Comparison of ENCODE assay signal across 22 cellular contexts in the genomic region with DNA sequence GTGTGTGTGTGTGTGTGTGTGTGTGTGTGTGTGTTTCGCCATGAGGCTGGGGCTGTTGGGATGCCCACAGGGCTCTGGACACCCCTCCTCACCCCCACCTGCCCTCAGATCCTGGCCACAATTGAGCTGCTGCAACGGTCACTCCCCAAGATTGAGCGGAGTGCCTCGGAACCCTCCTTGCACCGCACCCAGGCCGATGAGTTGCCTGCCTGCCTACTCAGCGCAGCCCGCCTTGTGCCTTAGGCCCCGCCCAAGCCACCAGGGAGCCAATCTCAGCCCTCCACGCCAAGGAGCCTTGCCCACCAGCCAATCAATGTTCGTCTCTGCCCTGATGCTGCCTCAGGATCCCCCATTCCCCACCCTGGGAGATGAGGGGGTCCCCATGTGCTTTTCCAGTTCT. TPM values are rescaled to one million over a fixed set of nuclear protein-coding genes. Genes with fewer than 3 reads are reported as not detected.
DNase-seq lines count a peak whose midpoint lies in the region; ATAC-seq, FAIRE-seq and TF ChIP-seq lines count a peak whose summit lies in the region.
"Had no signal": no experiment of that assay in that cellular context is flagged by ENCODE, and none has a peak within 500 bp of the region (broad histone marks: within the 10 kb centered on the region; RNA-seq: fewer than 3 reads in every experiment).

No MANE protein-coding gene starts in this region.

- DNase-seq in mammary epithelial cell (no peak), MCF 10A (ENCODE audit: unreplicated experiment) (no peak), K562 (ENCODE audit: extremely low read depth in 1 of 4, low spot score in 3 of 4) (no peak), nephron progenitor cell (no peak), glomerular visceral epithelial cell (ENCODE audit: extremely low spot score) (no peak), SIG-M5 (lab: John Stamatoyannopoulos, UW) (no peak)
- no peak for DNase-seq in activated CD4-positive, alpha-beta T cell treated with anti-CD3 and anti-CD28 coated beads, Interleukin-2, amount 10 ng/mL, durations not matched to agents 24 days and 14 days
- DNase-seq: C1 segment of cervical spinal cord; CD8-positive, alpha-beta T cell; MM.1S; NCI-H1092; NCI-H1436; NCI-H187 treated with DMSO at 0.1 percent for 48 hours; NCI-H2107; NCI-H748 treated with DMSO at 0.1 percent for 48 hours; Peyer's patch had no signal

- H3K27me3 Mint-ChIP-seq in MCF 10A (ENCODE audit: insufficient read depth, unreplicated experiment) (no peaks in the 10 kb centered on the region), nephron progenitor cell (ENCODE audit: low read depth, poor library complexity) (no peaks in the 10 kb centered on the region)
- H3K27me3 Mint-ChIP-seq in activated CD4-positive, alpha-beta T cell treated with anti-CD3 and anti-CD28 coated beads, Interleukin-2, amount 10 ng/mL, durations not matched to agents 24 days and 14 days, result no peaks in the 10 kb centered on the region

- BruUV-seq in mammary epithelial cell (replicated peaks; lab: Mats Ljungman, UMichigan) (TSS peak; percentile 51), MCF 10A (replicated peaks; lab: Mats Ljungman, UMichigan) (no TSS peak), K562 (replicated peaks; lab: Mats Ljungman, UMichigan) (no TSS peak)

- FAIRE-seq in K562 (lab: Jason Lieb, UNC), result no peak
- FAIRE-seq: G401.6, H54 had no signal

- dilution Hi-C loops in mammary epithelial cell (cut with HindIII; ENCODE audit: low sequenced_read_pairs), result no loop called here

- H3K9ac ChIP-seq in mammary epithelial cell (ENCODE audit: insufficient read depth, low read length) (no peak overlapping the region), K562 (ENCODE audit: insufficient read depth in 1 of 2, low read depth in 2 of 2, low read length in 2 of 2) (no peak overlapping the region)

- peak; percentile 37; the same call in 2 of the 3 replicates for ATAC-seq in K562
- ATAC-seq in GM18868 (IDR thresholded peaks at IDR 0.05; ENCODE audit: unreplicated experiment), result no peak

- H3K9me1 ChIP-seq in K562 (ENCODE audit: control insufficient read depth, insufficient read depth, low read length), result no peaks in the 10 kb centered on the region

- intact Hi-C loops in mammary epithelial cell (cut with micrococcal nuclease) (no loop called here), MCF 10A (cut with micrococcal nuclease) (no loop called here), K562 (cut with micrococcal nuclease) (no loop called here)
- intact Hi-C loops in activated CD4-positive, alpha-beta T cell treated with anti-CD3 and anti-CD28 coated beads, Interleukin-2, amount 10 ng/mL, durations not matched to agents 24 days and 14 days (cut with micrococcal nuclease), result no loop called here

- H3K4me1 ChIP-seq in mammary epithelial cell (ENCODE audit: insufficient read depth, low read length) (peaks cover 11% of the 10 kb centered on the region), K562 (replicated peaks in 1 of 2; ENCODE audit: control insufficient read depth in 2 of 2, insufficient read depth in 2 of 2, low read length in 2 of 2) (peaks cover 0 to 41% of the 10 kb centered on the region in 2 experiments; a peak in 3 of 5 replicates)
- H3K4me1 ChIP-seq: Peyer's patch had no signal

- no peak for TF ChIP-seq RAD21 in K562 (CRISPR knock-in tag; conservative IDR thresholded peaks at IDR 0.05 in 1 of 2, IDR thresholded peaks at IDR 0.05 in 1 of 2)

- no peak for TF ChIP-seq EP300 in K562 (IDR thresholded peaks at IDR 0.05; ENCODE audit: low read length)

- H3K4me3 ChIP-seq in mammary epithelial cell (replicated peaks in 1 of 3; ENCODE audit: insufficient read depth in 1 of 3, low read depth in 2 of 3, low read length in 3 of 3) (no peak overlapping the region), K562 (no peak overlapping the region)
- H3K4me3 ChIP-seq: Peyer's patch had no signal

- POLR2A ChIA-PET in MCF 10A (lab: Yijun Ruan, JAX), result no interaction called here
- POLR2A ChIA-PET in K562 (lab: Yijun Ruan, JAX), result interaction anchor here (1.3 kb wide), 1 partner anchor 11 kb away, joined by 4 read pairs; no protein-coding TSS in a partner anchor

- no peak for TF ChIP-seq POLR2A in K562 (conservative IDR thresholded peaks at IDR 0.05)

- peaks cover 6% of the 10 kb centered on the region for H3K9me3 Mint-ChIP-seq in MCF 10A (ENCODE audit: unreplicated experiment)
- peaks cover 69% of the 10 kb centered on the region for H3K9me3 Mint-ChIP-seq in nephron progenitor cell
- no peaks in the 10 kb centered on the region for H3K9me3 Mint-ChIP-seq in activated CD4-positive, alpha-beta T cell treated with anti-CD3 and anti-CD28 coated beads, Interleukin-2, amount 10 ng/mL, durations not matched to agents 24 days and 14 days
- H3K9me3 Mint-ChIP-seq: CD8-positive, alpha-beta T cell had no signal

- H3K36me3 ChIP-seq in mammary epithelial cell (ENCODE audit: insufficient read depth, low read length) (no peaks in the 10 kb centered on the region), K562 (ENCODE audit: control insufficient read depth, insufficient read depth, low read length) (peaks cover 59% of the 10 kb centered on the region; the same call in 2 of the 3 replicates)

- 74% methylated on average over 8 of the region's 11 CpGs for WGBS in mammary epithelial cell (ENCODE audit: low coverage, missing lambda C conversion rate)
- 92% methylated on average over 6 of the region's 11 CpGs for WGBS in K562 (ENCODE audit: insufficient coverage, low coverage, missing lambda C conversion rate)

- H4K20me1 ChIP-seq in mammary epithelial cell (ENCODE audit: insufficient read depth, low read length) (no peaks in the 10 kb centered on the region), K562 (replicated peaks; ENCODE audit: control insufficient read depth, insufficient read depth, low read length) (no peaks in the 10 kb centered on the region)

- H3K4me1 Mint-ChIP-seq in MCF 10A (ENCODE audit: insufficient read depth, unreplicated experiment) (peaks cover 7% of the 10 kb centered on the region), nephron progenitor cell (peaks cover 30% of the 10 kb centered on the region)
- peaks cover 5% of the 10 kb centered on the region for H3K4me1 Mint-ChIP-seq in activated CD4-positive, alpha-beta T cell treated with anti-CD3 and anti-CD28 coated beads, Interleukin-2, amount 10 ng/mL, durations not matched to agents 24 days and 14 days

- H3K4me2 ChIP-seq in mammary epithelial cell (ENCODE audit: insufficient read depth, low read depth, low read length) (no peak overlapping the region), K562 (ENCODE audit: insufficient read depth, low read length) (no peak overlapping the region)

- in situ Hi-C loops in mammary epithelial cell (cut with MboI; ENCODE audit: low sequenced_read_pairs in 2 of 2) (no loop called here), K562 (cut with MboI) (no loop called here)

- no peak overlapping the region for H3K27ac Mint-ChIP-seq in MCF 10A (ENCODE audit: low read depth, unreplicated experiment)
- H3K27ac Mint-ChIP-seq in nephron progenitor cell, result peak overlapping the region; percentile 85
- H3K27ac Mint-ChIP-seq in activated CD4-positive, alpha-beta T cell treated with anti-CD3 and anti-CD28 coated beads, Interleukin-2, amount 10 ng/mL, durations not matched to agents 24 days and 14 days, result no peak overlapping the region
- H3K27ac Mint-ChIP-seq: CD8-positive, alpha-beta T cell had no signal

- no peak overlapping the region for H2AFZ ChIP-seq in mammary epithelial cell (ENCODE audit: low read depth, low read length)
- H2AFZ ChIP-seq in K562 (ENCODE audit: low read depth, low read length), result no peak overlapping the region

- TF ChIP-seq CTCF in mammary epithelial cell (conservative IDR thresholded peaks at IDR 0.05 in 1 of 2, IDR thresholded peaks at IDR 0.05 in 1 of 2; ENCODE audit: extremely low read depth in 1 of 2, insufficient read depth in 1 of 2, low read depth in 1 of 2, low read length in 2 of 2) (no peak), MCF 10A (IDR thresholded peaks at IDR 0.05; ENCODE audit: unreplicated experiment) (no peak), K562 (IDR thresholded peaks at IDR 0.05 in 2 of 3, conservative IDR thresholded peaks at IDR 0.05 in 1 of 3; ENCODE audit: insufficient read depth in 2 of 3, low read depth in 1 of 3, low read length in 3 of 3) (no peak), nephron progenitor cell (IDR thresholded peaks at IDR 0.05) (no peak)

- CTCF ChIA-PET in mammary epithelial cell (lab: Charles Lee; ENCODE audit: low non-redundant PET), result no interaction called here
- CTCF ChIA-PET in MCF 10A (lab: Yijun Ruan, JAX), result interaction anchor here (1.2 kb wide), 1 partner anchor 30 kb away, joined by 4 read pairs; no protein-coding TSS in a partner anchor
- CTCF ChIA-PET in K562 (lab: Yijun Ruan, JAX; ENCODE audit: low intra/inter-chr PET ratio), result no interaction called here

- H3K36me3 Mint-ChIP-seq in MCF 10A (ENCODE audit: insufficient read depth, unreplicated experiment), result peaks cover 44% of the 10 kb centered on the region
- H3K36me3 Mint-ChIP-seq in nephron progenitor cell (ENCODE audit: low read depth), result peaks cover 46% of the 10 kb centered on the region
- peaks cover 41% of the 10 kb centered on the region for H3K36me3 Mint-ChIP-seq in activated CD4-positive, alpha-beta T cell treated with anti-CD3 and anti-CD28 coated beads, Interleukin-2, amount 10 ng/mL, durations not matched to agents 24 days and 14 days (ENCODE audit: low read depth)

- no peaks in the 10 kb centered on the region for H3K27me3 ChIP-seq in mammary epithelial cell (ENCODE audit: insufficient read depth, low read length)
- no peaks in the 10 kb centered on the region for H3K27me3 ChIP-seq in K562 (ENCODE audit: control insufficient read depth in 2 of 2, insufficient read depth in 2 of 2, low read length in 2 of 2)
- H3K27me3 ChIP-seq: Peyer's patch had no signal

- H3K9me3 ChIP-seq in mammary epithelial cell (replicated peaks; ENCODE audit: insufficient read depth, low read length) (no peaks in the 10 kb centered on the region), K562 (replicated peaks; ENCODE audit: control insufficient read depth, insufficient read depth, low read depth, low read length) (no peaks in the 10 kb centered on the region)
- H3K9me3 ChIP-seq: Peyer's patch had no signal

- H3K4me3 Mint-ChIP-seq in MCF 10A (ENCODE audit: unreplicated experiment) (no peak overlapping the region), nephron progenitor cell (no peak overlapping the region)
- no peak overlapping the region for H3K4me3 Mint-ChIP-seq in activated CD4-positive, alpha-beta T cell treated with anti-CD3 and anti-CD28 coated beads, Interleukin-2, amount 10 ng/mL, durations not matched to agents 24 days and 14 days
- H3K4me3 Mint-ChIP-seq: CD8-positive, alpha-beta T cell had no signal

- H3K79me2 ChIP-seq in mammary epithelial cell (ENCODE audit: insufficient read depth, low read length) (no peaks in the 10 kb centered on the region), K562 (ENCODE audit: control insufficient read depth, insufficient read depth, low read length) (no peaks in the 10 kb centered on the region)

- H3K27ac ChIP-seq in mammary epithelial cell (ENCODE audit: insufficient read depth, low read depth, low read length), result no peak overlapping the region
- no peak overlapping the region for H3K27ac ChIP-seq in K562 (ENCODE audit: extremely low read depth, low read depth, low read length)
- H3K27ac ChIP-seq: 22Rv1, Peyer's patch had no signal

RNA-seq across cellular contexts. Expression of gene ARAF, which starts 10.2 kb away (rescaled TPM):
- 10 to 100 TPM; 15.8 to 48.6 TPM for total RNA-seq in mammary epithelial cell
- 36.9 TPM for polyA plus RNA-seq in mammary epithelial cell
- polyA minus RNA-seq in mammary epithelial cell, result 35.6 TPM
- 53.2 and 63.5 TPM in 2 replicates for total RNA-seq in MCF 10A (2022)
- total RNA-seq in K562 (2011; cell fraction: chromatin; rRNA removed; ENCODE audit: low replicate concordance), result 73.6 and 169 TPM in 2 replicates
- total RNA-seq in K562 (2011; cell fraction: nucleolus; rRNA removed), result 112 and 121 TPM in 2 replicates
- 88.2 and 117 TPM in 2 replicates for total RNA-seq in K562 (2011; cell fraction: nucleoplasm; rRNA removed)
- total RNA-seq in K562 (2014; rRNA removed), result 22.2 and 24.5 TPM in 2 replicates
- total RNA-seq in K562 (2014; rRNA removed; fragmentation: Illumina TruSeq; extraction: Trizol), result 21.4 and 22.1 TPM in 2 replicates
- total RNA-seq in K562 (2015; rRNA removed; fragmentation: Illumina TruSeq; extraction: Trizol), result 26.1 and 29.4 TPM in 2 replicates
- total RNA-seq in K562 (2021), result 67.7 and 70.0 TPM in 2 replicates
- polyA plus RNA-seq in K562 (2011; rRNA removed), result 43.0 and 57.6 TPM in 2 replicates
- 38.6 and 60.5 TPM in 2 replicates for polyA plus RNA-seq in K562 (2011; cell fraction: cytosol; rRNA removed)
- polyA plus RNA-seq in K562 (2011; cell fraction: nucleus; rRNA removed), result 132 and 195 TPM in 2 replicates
- polyA plus RNA-seq in K562 (2012), result 46.8 and 58.0 TPM in 2 replicates
- 48.1 and 60.1 TPM in 2 replicates for polyA plus RNA-seq in K562 (2014; fragmentation: Illumina TruSeq; extraction: Trizol)
- 1 to 10 TPM; 5.5 to 8.8 TPM for polyA plus RNA-seq in K562 (2014; fragmentation: Nextera tagmentation; extraction: Ambion mirVana)
- polyA plus RNA-seq in K562 (2014; rRNA removed), result 38.6 and 42.0 TPM in 2 replicates
- 50.5 and 58.7 TPM in 2 replicates for polyA minus RNA-seq in K562 (2011; rRNA and poly(A)+ RNA removed)
- 33.5 and 38.0 TPM in 2 replicates for polyA minus RNA-seq in K562 (2011; cell fraction: cytosol; rRNA and poly(A)+ RNA removed)
- 54.1 and 55.8 TPM in 2 replicates for polyA minus RNA-seq in K562 (2011; cell fraction: nucleus; rRNA and poly(A)+ RNA removed)
- total RNA-seq in activated CD4-positive, alpha-beta T cell treated with anti-CD3 and anti-CD28 coated beads, Interleukin-2, amount 10 ng/mL, durations not matched to agents 24 days and 14 days, result 77.3 and 78.9 TPM in 2 replicates

RNA-seq across cellular contexts. Expression of gene TIMP1, which starts 11.0 kb away (rescaled TPM):
- total RNA-seq in mammary epithelial cell, result 100 to 1,000 TPM; 170 to 219 TPM
- 582 TPM for polyA plus RNA-seq in mammary epithelial cell
- 755 TPM for polyA minus RNA-seq in mammary epithelial cell
- 647 and 720 TPM in 2 replicates for total RNA-seq in MCF 10A (2022)
- total RNA-seq in K562 (2011; cell fraction: chromatin; rRNA removed; ENCODE audit: low replicate concordance), result 280 and 965 TPM in 2 replicates
- total RNA-seq in K562 (2011; cell fraction: nucleolus; rRNA removed), result 1,302 and 2,067 TPM in 2 replicates
- 1,014 and 1,106 TPM in 2 replicates for total RNA-seq in K562 (2011; cell fraction: nucleoplasm; rRNA removed)
- total RNA-seq in K562 (2014; rRNA removed), result 203 and 272 TPM in 2 replicates
- 107 and 115 TPM in 2 replicates for total RNA-seq in K562 (2014; rRNA removed; fragmentation: Illumina TruSeq; extraction: Trizol)
- total RNA-seq in K562 (2015; rRNA removed; fragmentation: Illumina TruSeq; extraction: Trizol), result 187 and 190 TPM in 2 replicates
- 264 and 292 TPM in 2 replicates for total RNA-seq in K562 (2021)
- polyA plus RNA-seq in K562 (2011; rRNA removed), result 436 and 513 TPM in 2 replicates
- 819 and 2,428 TPM in 2 replicates for polyA plus RNA-seq in K562 (2011; cell fraction: cytosol; rRNA removed)
- 230 and 506 TPM in 2 replicates for polyA plus RNA-seq in K562 (2011; cell fraction: nucleus; rRNA removed)
- polyA plus RNA-seq in K562 (2012), result 447 and 511 TPM in 2 replicates
- 273 and 317 TPM in 2 replicates for polyA plus RNA-seq in K562 (2014; fragmentation: Illumina TruSeq; extraction: Trizol)
- 100 to 1,000 TPM; 530 to 699 TPM for polyA plus RNA-seq in K562 (2014; fragmentation: Nextera tagmentation; extraction: Ambion mirVana)
- 167 and 174 TPM in 2 replicates for polyA plus RNA-seq in K562 (2014; rRNA removed)
- polyA minus RNA-seq in K562 (2011; rRNA and poly(A)+ RNA removed), result 359 and 800 TPM in 2 replicates
- polyA minus RNA-seq in K562 (2011; cell fraction: cytosol; rRNA and poly(A)+ RNA removed), result 495 and 903 TPM in 2 replicates
- 104 and 113 TPM in 2 replicates for polyA minus RNA-seq in K562 (2011; cell fraction: nucleus; rRNA and poly(A)+ RNA removed)
- total RNA-seq in activated CD4-positive, alpha-beta T cell treated with anti-CD3 and anti-CD28 coated beads, Interleukin-2, amount 10 ng/mL, durations not matched to agents 24 days and 14 days, result 65.2 and 65.6 TPM in 2 replicates

RNA-seq across cellular contexts. Expression of gene SYN1, which starts 48.4 kb away (rescaled TPM):
- total RNA-seq in mammary epithelial cell (under 1 TPM; under 0.01 to 0.45 TPM), MCF 10A (2022) (0.27 and 0.49 TPM in 2 replicates), K562 (2014; rRNA removed) (0.18 TPM in 1 of 2 replicates, not detected in the other), K562 (2014; rRNA removed; fragmentation: Illumina TruSeq; extraction: Trizol) (0.10 and 0.15 TPM in 2 replicates), K562 (2015; rRNA removed; fragmentation: Illumina TruSeq; extraction: Trizol) (not detected in 2 replicates), K562 (2021) (0.24 and 0.38 TPM in 2 replicates)
- polyA plus RNA-seq in mammary epithelial cell (0.10 TPM), K562 (2011; rRNA removed) (0.01 and 0.12 TPM in 2 replicates), K562 (2014; fragmentation: Illumina TruSeq; extraction: Trizol) (0.14 and 0.28 TPM in 2 replicates), K562 (2014; fragmentation: Nextera tagmentation; extraction: Ambion mirVana) (under 1 TPM in 1 of 2 experiments, not detected in 1; 0.07 TPM), K562 (2014; rRNA removed) (0.24 TPM in 1 of 2 replicates, not detected in the other)
- polyA minus RNA-seq in mammary epithelial cell, result 0.21 TPM
- 0.88 and 1.1 TPM in 2 replicates for total RNA-seq in K562 (2011; cell fraction: chromatin; rRNA removed; ENCODE audit: low replicate concordance)
- 0.26 TPM in 1 of 2 replicates, not detected in the other for total RNA-seq in K562 (2011; cell fraction: nucleolus; rRNA removed)
- 0.66 TPM in 1 of 2 replicates, not detected in the other for total RNA-seq in K562 (2011; cell fraction: nucleoplasm; rRNA removed)
- polyA plus RNA-seq in K562 (2011; cell fraction: cytosol; rRNA removed), result 0.10 and 0.15 TPM in 2 replicates
- polyA plus RNA-seq in K562 (2011; cell fraction: nucleus; rRNA removed), result 0.18 and 0.42 TPM in 2 replicates
- 0.30 and 0.66 TPM in 2 replicates for polyA plus RNA-seq in K562 (2012)
- polyA minus RNA-seq in K562 (2011; rRNA and poly(A)+ RNA removed), result 0.09 and 1.2 TPM in 2 replicates
- polyA minus RNA-seq in K562 (2011; cell fraction: cytosol; rRNA and poly(A)+ RNA removed), result 0.36 and 1.2 TPM in 2 replicates
- 0.13 and 0.22 TPM in 2 replicates for polyA minus RNA-seq in K562 (2011; cell fraction: nucleus; rRNA and poly(A)+ RNA removed)
- 0.49 and 0.54 TPM in 2 replicates for total RNA-seq in activated CD4-positive, alpha-beta T cell treated with anti-CD3 and anti-CD28 coated beads, Interleukin-2, amount 10 ng/mL, durations not matched to agents 24 days and 14 days
- total RNA-seq: Daoy, NCI-H460 had no signal

RNA-seq across cellular contexts. Expression of gene CFP, which starts 58.5 kb away (rescaled TPM):
- total RNA-seq in mammary epithelial cell, result under 1 TPM; 0.17 to 0.28 TPM
- polyA plus RNA-seq in mammary epithelial cell, result 0.06 TPM
- not detected for polyA minus RNA-seq in mammary epithelial cell
- 0.56 and 0.71 TPM in 2 replicates for total RNA-seq in MCF 10A (2022)
- 0.92 and 1.3 TPM in 2 replicates for total RNA-seq in K562 (2011; cell fraction: chromatin; rRNA removed; ENCODE audit: low replicate concordance)
- total RNA-seq in K562 (2011; cell fraction: nucleolus; rRNA removed), result 0.53 and 0.67 TPM in 2 replicates
- total RNA-seq in K562 (2011; cell fraction: nucleoplasm; rRNA removed), result 1.1 and 1.2 TPM in 2 replicates
- total RNA-seq in K562 (2014; rRNA removed), result 0.41 and 2.1 TPM in 2 replicates
- total RNA-seq in K562 (2014; rRNA removed; fragmentation: Illumina TruSeq; extraction: Trizol), result 0.26 and 0.55 TPM in 2 replicates
- 1.1 and 1.5 TPM in 2 replicates for total RNA-seq in K562 (2015; rRNA removed; fragmentation: Illumina TruSeq; extraction: Trizol)
- total RNA-seq in K562 (2021), result 0.89 and 2.0 TPM in 2 replicates
- 0.28 and 0.93 TPM in 2 replicates for polyA plus RNA-seq in K562 (2011; rRNA removed)
- 0.72 and 0.88 TPM in 2 replicates for polyA plus RNA-seq in K562 (2011; cell fraction: cytosol; rRNA removed)
- polyA plus RNA-seq in K562 (2011; cell fraction: nucleus; rRNA removed), result 0.68 and 0.97 TPM in 2 replicates
- 2.0 and 5.5 TPM in 2 replicates for polyA plus RNA-seq in K562 (2012)
- polyA plus RNA-seq in K562 (2014; fragmentation: Illumina TruSeq; extraction: Trizol), result 0.79 and 1.2 TPM in 2 replicates
- polyA plus RNA-seq in K562 (2014; fragmentation: Nextera tagmentation; extraction: Ambion mirVana), result under 1 TPM; 0.18 to 0.28 TPM
- polyA plus RNA-seq in K562 (2014; rRNA removed), result 1.2 and 2.0 TPM in 2 replicates
- 0.07 and 0.09 TPM in 2 replicates for polyA minus RNA-seq in K562 (2011; rRNA and poly(A)+ RNA removed)
- polyA minus RNA-seq in K562 (2011; cell fraction: cytosol; rRNA and poly(A)+ RNA removed), result 0.48 TPM in 1 of 2 replicates, not detected in the other
- polyA minus RNA-seq in K562 (2011; cell fraction: nucleus; rRNA and poly(A)+ RNA removed), result 0.27 and 0.56 TPM in 2 replicates
- 4.0 and 4.4 TPM in 2 replicates for total RNA-seq in activated CD4-positive, alpha-beta T cell treated with anti-CD3 and anti-CD28 coated beads, Interleukin-2, amount 10 ng/mL, durations not matched to agents 24 days and 14 days
